In genomic region chr15:57685316-57685715, GRCh38 we compare ENCODE assay signal across 18 cellular contexts.
"Had no signal": no experiment of that assay in that cellular context is flagged by ENCODE, and none has a peak within 500 bp of the region (broad histone marks: within the 10 kb centered on the region; RNA-seq: fewer than 3 reads in every experiment).

No MANE protein-coding gene starts in this region.

- H3K9me3 Mint-ChIP-seq: effector memory CD8-positive, alpha-beta T cell; nephron progenitor cell; stimulated activated effector memory CD8-positive, alpha-beta T cell treated with anti-CD3 and anti-CD28 coated beads, Interleukin-12 subunit alpha, Interleukin-12 subunit beta, amount 100 ng/mL, for 72 hours had no signal

- H3K27me3 Mint-ChIP-seq: activated naive CD8-positive, alpha-beta T cell had no signal

- H3K36me3 Mint-ChIP-seq: activated naive CD8-positive, alpha-beta T cell; stimulated activated effector memory CD8-positive, alpha-beta T cell treated with anti-CD3 and anti-CD28 coated beads, Interleukin-12 subunit alpha, Interleukin-12 subunit beta, amount 100 ng/mL, for 72 hours had no signal

- ATAC-seq: activated CD4-positive, CD25-positive, alpha-beta regulatory T cell treated with anti-CD3 and anti-CD28 coated beads, Interleukin-2, amount 50 U/mL, for 24 hours; effector memory CD8-positive, alpha-beta T cell; stimulated activated effector memory CD8-positive, alpha-beta T cell treated with anti-CD3 and anti-CD28 coated beads, Interleukin-12 subunit alpha, Interleukin-12 subunit beta, amount 100 ng/mL, for 72 hours; upper lobe of right lung had no signal

- H3K4me3 Mint-ChIP-seq: activated naive CD8-positive, alpha-beta T cell; effector memory CD8-positive, alpha-beta T cell; nephron progenitor cell; stimulated activated effector memory CD8-positive, alpha-beta T cell treated with anti-CD3 and anti-CD28 coated beads, Interleukin-12 subunit alpha, Interleukin-12 subunit beta, amount 100 ng/mL, for 72 hours had no signal

- H3K4me3 ChIP-seq: SK-N-MC, upper lobe of right lung had no signal

- H3K36me3 ChIP-seq: brain microvascular endothelial cell, upper lobe of right lung had no signal

- H3K9me3 ChIP-seq: upper lobe of right lung had no signal

- DNase-seq: activated CD4-positive, alpha-beta T cell treated with anti-CD3 and anti-CD28 coated beads, Interleukin-2, amount 50 U/mL, for 1 hour; activated CD8-positive, alpha-beta memory T cell treated with anti-CD3 and anti-CD28 coated beads for 24 hours; activated gamma-delta T cell treated with Interleukin-2 at 50 U/mL for 16 hours; amniotic stem cell; brain microvascular endothelial cell; cerebellar nuclear complex; dermis blood vessel endothelial cell; effector memory CD8-positive, alpha-beta T cell; hippocampal formation; nephron progenitor cell; occipital lobe; upper lobe of right lung had no signal

- H3K27me3 ChIP-seq: brain microvascular endothelial cell, upper lobe of right lung had no signal

- FAIRE-seq: keratinocyte had no signal

- H3K4me1 ChIP-seq: upper lobe of right lung had no signal

- H3K27ac Mint-ChIP-seq: activated naive CD8-positive, alpha-beta T cell; effector memory CD8-positive, alpha-beta T cell; nephron progenitor cell; stimulated activated effector memory CD8-positive, alpha-beta T cell treated with anti-CD3 and anti-CD28 coated beads, Interleukin-12 subunit alpha, Interleukin-12 subunit beta, amount 100 ng/mL, for 72 hours had no signal

- H3K27ac ChIP-seq: brain microvascular endothelial cell, epithelial cell of prostate, SK-N-MC, upper lobe of right lung had no signal
